In genomic region chr10:121516071-121516470, GRCh38 we compare ENCODE assay signal across 16 cellular contexts.
"Had no signal": no experiment of that assay in that cellular context is flagged by ENCODE, and none has a peak within 500 bp of the region (broad histone marks: within the 10 kb centered on the region; RNA-seq: fewer than 3 reads in every experiment).

No MANE protein-coding gene starts in this region.

- H3K4me1 Mint-ChIP-seq: activated B cell treated with CpG ODN at 0.5 μM for 24 hours, memory B cell had no signal

- H3K9me3 Mint-ChIP-seq: activated B cell treated with CpG ODN at 0.5 μM for 24 hours; activated CD4-positive, alpha-beta T cell treated with anti-CD3 and anti-CD28 coated beads, Interleukin-2, amount 10 ng/mL, durations not matched to agents 7 days and 5 days; memory B cell; nephron had no signal

- ATAC-seq: gastroesophageal sphincter, sciatic nerve had no signal

- H3K9me3 ChIP-seq: gastroesophageal sphincter, left ventricle myocardium inferior, spleen, testis had no signal

- H3K27ac Mint-ChIP-seq: activated B cell treated with CpG ODN at 0.5 μM for 24 hours; activated CD4-positive, alpha-beta T cell treated with anti-CD3 and anti-CD28 coated beads, Interleukin-2, amount 10 ng/mL, durations not matched to agents 7 days and 5 days; activated naive CD4-positive, alpha-beta T cell treated with anti-CD3 and anti-CD28 coated beads for 36 hours; memory B cell; nephron had no signal

- DNase-seq: activated B cell treated with CpG ODN at 0.5 μM for 24 hours; activated CD4-positive, alpha-beta T cell treated with anti-CD3 and anti-CD28 coated beads, Interleukin-2, amount 10 ng/mL, durations not matched to agents 7 days and 5 days; activated naive CD4-positive, alpha-beta T cell treated with anti-CD3 and anti-CD28 coated beads for 36 hours; effector CD8-positive, alpha-beta T cell; islet precursor cell; left ventricle myocardium inferior; spleen; stimulated activated CD4-positive, alpha-beta T cell treated with anti-CD3 and anti-CD28 coated beads, Interleukin-1b, Interleukin-23, amount 100 ng/mL, for 48 hours; stimulated activated naive CD4-positive, alpha-beta T cell treated with Interleukin-2 at 50 U/mL for 16 hours; testis had no signal

- H3K27ac ChIP-seq: coronary artery, epithelial cell of prostate, gastroesophageal sphincter, left ventricle myocardium inferior, spleen, testis had no signal

- H3K36me3 Mint-ChIP-seq: memory B cell had no signal

- H3K27me3 ChIP-seq: gastroesophageal sphincter, spleen, testis had no signal

- H3K4me1 ChIP-seq: left ventricle myocardium inferior, spleen, testis had no signal

- H3K4me3 ChIP-seq: coronary artery, gastroesophageal sphincter, left ventricle myocardium inferior, spleen, testis had no signal

- H3K4me3 Mint-ChIP-seq: activated B cell treated with CpG ODN at 0.5 μM for 24 hours; activated CD4-positive, alpha-beta T cell treated with anti-CD3 and anti-CD28 coated beads, Interleukin-2, amount 10 ng/mL, durations not matched to agents 7 days and 5 days; activated naive CD4-positive, alpha-beta T cell treated with anti-CD3 and anti-CD28 coated beads for 36 hours; memory B cell; nephron had no signal

- H3K27me3 Mint-ChIP-seq: activated B cell treated with CpG ODN at 0.5 μM for 24 hours, memory B cell had no signal

- H3K36me3 ChIP-seq: left ventricle myocardium inferior, spleen had no signal
